8 cellular contexts compared by ENCODE assay signal in genomic region chr7:107580716-107581383, GRCh38. TPM values are rescaled to one million over a fixed set of nuclear protein-coding genes. Genes with fewer than 3 reads are reported as not detected.
A peak's percentile ranks its signal among the peaks of the same experiment; 100 is the strongest.
DNase-seq lines count a peak whose midpoint lies in the region; ATAC-seq, FAIRE-seq and TF ChIP-seq lines count a peak whose summit lies in the region.

No MANE protein-coding gene starts in this region.

- H3K27me3 ChIP-seq in heart left ventricle = no peaks in the 10 kb centered on the region
- H3K27me3 ChIP-seq in K562 (ENCODE audit: control insufficient read depth in 2 of 2, insufficient read depth in 2 of 2, low read length in 2 of 2) = no peaks in the 10 kb centered on the region
- no peaks in the 10 kb centered on the region for H3K27me3 ChIP-seq in lung (ENCODE audit: control insufficient read depth, insufficient read depth)

- H3K9ac ChIP-seq in K562 (ENCODE audit: insufficient read depth in 1 of 2, low read depth in 2 of 2, low read length in 2 of 2) = peak overlapping the region; percentile 92 to 93

- peaks cover 0 to 44% (median 26%) of the 10 kb centered on the region in 12 donors for H3K4me1 ChIP-seq in heart left ventricle
- H3K4me1 ChIP-seq in K562 (replicated peaks in 1 of 2; ENCODE audit: control insufficient read depth in 2 of 2, insufficient read depth in 2 of 2, low read length in 2 of 2) = peaks cover 6 to 13% of the 10 kb centered on the region in 2 experiments; a peak in 4 of 5 replicates
- peaks cover 0 to 8% of the 10 kb centered on the region in 2 donors for H3K4me1 ChIP-seq in lung (ENCODE audit: control insufficient read depth in 2 of 2, insufficient read depth in 2 of 2, low read length in 2 of 2)
- H3K4me1 ChIP-seq in urinary bladder (ENCODE audit: insufficient read depth) = no peaks in the 10 kb centered on the region

- H3K27ac ChIP-seq in heart left ventricle (peak overlapping the region; percentile 95 to 99 (median 97)), K562 (ENCODE audit: extremely low read depth, low read depth, low read length) (peak overlapping the region; percentile 83), lung (ENCODE audit: low read depth in 1 of 2, low read length in 1 of 2) (peak overlapping the region; percentile 98 to 100), urinary bladder (ENCODE audit: low read depth) (peak overlapping the region; percentile 94)

- H3K4me2 ChIP-seq in K562 (ENCODE audit: insufficient read depth, low read length) = peak overlapping the region; percentile 95

- FAIRE-seq in K562 (lab: Jason Lieb, UNC) = no peak

- no peak for TF ChIP-seq POLR2A in heart left ventricle (IDR thresholded peaks at IDR 0.05)
- TF ChIP-seq POLR2A in K562 (conservative IDR thresholded peaks at IDR 0.05) = no peak

- POLR2A ChIA-PET in K562 (lab: Yijun Ruan, JAX) = interaction anchor here (0.5 to 2.6 kb wide), 10 partner anchors 8 to 433 kb away, joined by 3 to 16 read pairs (median 4); partner anchors contain the start of genes COG5 and DUS4L

- intact Hi-C loops in heart left ventricle (cut with DNase I) = loop anchor here in 5 of 10 donors (1.0 to 10.0 kb wide), 7 partner anchors 14 to 396 kb away; partner anchors contain the start of genes COG5 (in 1 of the 5) and DUS4L (in 1 of the 5)
- intact Hi-C loops in Right ventricle myocardium inferior (cut with DNase I) = loop anchor here (2.0 to 10.0 kb wide), 4 partner anchors 100 to 376 kb away; partner anchors contain the start of gene DLD
- intact Hi-C loops in K562 (cut with micrococcal nuclease) = loop anchor here (1.0 to 2.0 kb wide), 2 partner anchors 144 to 293 kb away; no protein-coding TSS in a partner anchor

- H3K9me3 ChIP-seq in heart left ventricle (no peaks in the 10 kb centered on the region), K562 (replicated peaks; ENCODE audit: control insufficient read depth, insufficient read depth, low read depth, low read length) (no peaks in the 10 kb centered on the region), lung (ENCODE audit: control insufficient read depth in 2 of 2, insufficient read depth in 1 of 2, low read length in 1 of 2) (no peaks in the 10 kb centered on the region)

- ATAC-seq in heart left ventricle (no peak), Right ventricle myocardium inferior (no peak), K562 (no peak), lung (ENCODE audit: insufficient read depth, low FRiP score) (no peak), HG03571 (IDR thresholded peaks at IDR 0.05; ENCODE audit: unreplicated experiment) (no peak), GM18519 (IDR thresholded peaks at IDR 0.05; ENCODE audit: low FRiP score, unreplicated experiment) (no peak)

- no peaks in the 10 kb centered on the region for H4K20me1 ChIP-seq in K562 (replicated peaks; ENCODE audit: control insufficient read depth, insufficient read depth, low read length)

- DNase-seq in heart left ventricle = no peak
- DNase-seq in Right ventricle myocardium inferior (ENCODE audit: missing footprints) = no peak
- no peak for DNase-seq in K562 (ENCODE audit: extremely low read depth in 1 of 4, low spot score in 3 of 4)
- no peak for DNase-seq in lung (ENCODE audit: low spot score)
- no peak for DNase-seq in hepatic stellate cell (ENCODE audit: low spot score)

- TF ChIP-seq CTCF in heart left ventricle (IDR thresholded peaks at IDR 0.05) (peak in 2 of 12 donors; percentile 1 to 4), K562 (IDR thresholded peaks at IDR 0.05 in 2 of 3, conservative IDR thresholded peaks at IDR 0.05 in 1 of 3; ENCODE audit: insufficient read depth in 2 of 3, low read depth in 1 of 3, low read length in 3 of 3) (no peak), lung (IDR thresholded peaks at IDR 0.05; ENCODE audit: control extremely low read depth, extremely low read depth) (no peak)

- CTCF ChIA-PET in K562 (lab: Yijun Ruan, JAX; ENCODE audit: low intra/inter-chr PET ratio) = interaction anchor here (1.4 kb wide), 1 partner anchor 144 kb away, joined by 9 read pairs; no protein-coding TSS in a partner anchor

- H3K4me3 ChIP-seq in heart left ventricle = peak overlapping the region; percentile 74 to 89 (median 81)
- peak overlapping the region; percentile 62 for H3K4me3 ChIP-seq in K562
- peak overlapping the region; percentile 87 for H3K4me3 ChIP-seq in lung
- H3K4me3 ChIP-seq in urinary bladder (ENCODE audit: low read depth, low read length) = peak overlapping the region; percentile 71

- H3K79me2 ChIP-seq in K562 (ENCODE audit: control insufficient read depth, insufficient read depth, low read length) = peaks cover 49% of the 10 kb centered on the region

- 17 to 21% (median 19%) methylated on average over 10 of the region's 10 CpGs for WGBS in heart left ventricle, 4 donors
- WGBS in K562 (ENCODE audit: insufficient coverage, low coverage, missing lambda C conversion rate) = under 1% methylated on average over 10 of the region's 10 CpGs
- WGBS in lung, 2 donors = 39 to 54% methylated on average over 10 of the region's 10 CpGs
- 39% methylated on average over 10 of the region's 10 CpGs for WGBS in urinary bladder

- no peak for TF ChIP-seq RAD21 in K562 (CRISPR knock-in tag; conservative IDR thresholded peaks at IDR 0.05 in 1 of 2, IDR thresholded peaks at IDR 0.05 in 1 of 2)

- no peaks in the 10 kb centered on the region for H3K9me1 ChIP-seq in K562 (ENCODE audit: control insufficient read depth, insufficient read depth, low read length)

- no peak for TF ChIP-seq EP300 in K562 (IDR thresholded peaks at IDR 0.05; ENCODE audit: low read length)

- H2AFZ ChIP-seq in K562 (ENCODE audit: low read depth, low read length) = peak overlapping the region; percentile 97

- TSS peak; percentile 45 for BruUV-seq in K562 (replicated peaks; lab: Mats Ljungman, UMichigan)

- in situ Hi-C loops in K562 (cut with MboI) = no loop called here

- H3K36me3 ChIP-seq in heart left ventricle (peaks cover 0 to 27% (median 21%) of the 10 kb centered on the region in 9 donors), K562 (ENCODE audit: control insufficient read depth, insufficient read depth, low read length) (peaks cover 41% of the 10 kb centered on the region), lung (ENCODE audit: control insufficient read depth in 2 of 2, insufficient read depth in 2 of 2, low read length in 2 of 2) (peaks cover 1 to 13% of the 10 kb centered on the region in 2 donors), urinary bladder (ENCODE audit: insufficient read depth) (no peaks in the 10 kb centered on the region)

RNA-seq across cellular contexts. Expression of gene BCAP29, which starts 0.8 kb away (rescaled TPM):
- total RNA-seq in heart left ventricle (100 to 1,000 TPM in 8 of 9 donors, 10 to 100 TPM in 1; 96.2 to 241 (median 117) TPM), Right ventricle myocardium inferior (113 TPM), K562 (2014; rRNA removed) (57.5 and 64.5 TPM in 2 replicates), K562 (2014; rRNA removed; fragmentation: Illumina TruSeq; extraction: Trizol) (113 and 136 TPM in 2 replicates), K562 (2015; rRNA removed; fragmentation: Illumina TruSeq; extraction: Trizol) (127 and 129 TPM in 2 replicates), K562 (2021) (78.7 and 89.6 TPM in 2 replicates), lung (100 to 1,000 TPM in 1 of 2 donors, 10 to 100 TPM in 1; 49.0 to 109 TPM), urinary bladder (103 TPM)
- polyA plus RNA-seq in heart left ventricle (100 to 1,000 TPM in 1 of 2 donors, 10 to 100 TPM in 1; 42.5 to 157 TPM), K562 (2011; rRNA removed) (47.0 and 91.8 TPM in 2 replicates), K562 (2014; fragmentation: Illumina TruSeq; extraction: Trizol) (122 and 137 TPM in 2 replicates), K562 (2014; fragmentation: Nextera tagmentation; extraction: Ambion mirVana) (10 to 100 TPM; 63.4 to 64.4 TPM), K562 (2014; rRNA removed) (77.0 and 79.7 TPM in 2 replicates), lung (10 to 100 TPM; 49.9 to 51.0 TPM), urinary bladder (46.7 TPM)
- 51.4 and 124 TPM in 2 replicates for total RNA-seq in K562 (2011; cell fraction: chromatin; rRNA removed; ENCODE audit: low replicate concordance)
- 40.4 and 42.2 TPM in 2 replicates for total RNA-seq in K562 (2011; cell fraction: nucleolus; rRNA removed)
- 91.8 and 107 TPM in 2 replicates for total RNA-seq in K562 (2011; cell fraction: nucleoplasm; rRNA removed)
- 15.0 and 31.1 TPM in 2 replicates for polyA plus RNA-seq in K562 (2011; cell fraction: cytosol; rRNA removed)
- polyA plus RNA-seq in K562 (2011; cell fraction: nucleus; rRNA removed) = 26.8 and 31.0 TPM in 2 replicates
- polyA plus RNA-seq in K562 (2012) = 79.2 and 87.0 TPM in 2 replicates
- polyA minus RNA-seq in K562 (2011; rRNA and poly(A)+ RNA removed) = 68.8 and 75.1 TPM in 2 replicates
- 16.3 and 35.2 TPM in 2 replicates for polyA minus RNA-seq in K562 (2011; cell fraction: cytosol; rRNA and poly(A)+ RNA removed)
- polyA minus RNA-seq in K562 (2011; cell fraction: nucleus; rRNA and poly(A)+ RNA removed) = 50.6 and 69.1 TPM in 2 replicates

RNA-seq across cellular contexts. Expression of gene DUS4L, which starts 17.1 kb away (rescaled TPM):
- total RNA-seq in heart left ventricle = 10 to 100 TPM in 3 of 9 donors, 1 to 10 TPM in 6; 5.3 to 11.7 (median 8.9) TPM
- 1 to 10 TPM; 4.5 to 5.9 TPM for polyA plus RNA-seq in heart left ventricle
- total RNA-seq in Right ventricle myocardium inferior = 7.7 TPM
- 25.3 and 48.5 TPM in 2 replicates for total RNA-seq in K562 (2011; cell fraction: chromatin; rRNA removed; ENCODE audit: low replicate concordance)
- total RNA-seq in K562 (2011; cell fraction: nucleolus; rRNA removed) = 14.5 and 19.7 TPM in 2 replicates
- total RNA-seq in K562 (2011; cell fraction: nucleoplasm; rRNA removed) = 29.6 and 44.7 TPM in 2 replicates
- 24.9 and 26.7 TPM in 2 replicates for total RNA-seq in K562 (2014; rRNA removed)
- 33.6 and 36.3 TPM in 2 replicates for total RNA-seq in K562 (2014; rRNA removed; fragmentation: Illumina TruSeq; extraction: Trizol)
- 25.6 and 28.9 TPM in 2 replicates for total RNA-seq in K562 (2015; rRNA removed; fragmentation: Illumina TruSeq; extraction: Trizol)
- 25.7 and 27.4 TPM in 2 replicates for total RNA-seq in K562 (2021)
- polyA plus RNA-seq in K562 (2011; rRNA removed) = 20.2 and 29.4 TPM in 2 replicates
- polyA plus RNA-seq in K562 (2011; cell fraction: cytosol; rRNA removed) = 6.2 and 10.9 TPM in 2 replicates
- 17.7 and 18.7 TPM in 2 replicates for polyA plus RNA-seq in K562 (2011; cell fraction: nucleus; rRNA removed)
- 19.9 and 24.0 TPM in 2 replicates for polyA plus RNA-seq in K562 (2012)
- polyA plus RNA-seq in K562 (2014; fragmentation: Illumina TruSeq; extraction: Trizol) = 23.9 and 28.6 TPM in 2 replicates
- 10 to 100 TPM; 12.2 to 14.5 TPM for polyA plus RNA-seq in K562 (2014; fragmentation: Nextera tagmentation; extraction: Ambion mirVana)
- polyA plus RNA-seq in K562 (2014; rRNA removed) = 31.4 and 33.1 TPM in 2 replicates
- 23.2 and 30.6 TPM in 2 replicates for polyA minus RNA-seq in K562 (2011; rRNA and poly(A)+ RNA removed)
- 7.9 and 10.7 TPM in 2 replicates for polyA minus RNA-seq in K562 (2011; cell fraction: cytosol; rRNA and poly(A)+ RNA removed)
- 20.6 and 25.8 TPM in 2 replicates for polyA minus RNA-seq in K562 (2011; cell fraction: nucleus; rRNA and poly(A)+ RNA removed)
- 10 to 100 TPM in 1 of 2 donors, 1 to 10 TPM in 1; 6.4 to 14.8 TPM for total RNA-seq in lung
- polyA plus RNA-seq in lung = 1 to 10 TPM; 3.5 TPM
- total RNA-seq in urinary bladder = 16.8 TPM
- polyA plus RNA-seq in urinary bladder = 4.8 TPM

RNA-seq across cellular contexts. Expression of gene COG5, which starts 17.1 kb away (rescaled TPM):
- 10 to 100 TPM; 30.3 to 61.6 (median 53.8) TPM for total RNA-seq in heart left ventricle
- 10 to 100 TPM in 1 of 2 donors, 1 to 10 TPM in 1; 9.4 to 25.0 TPM for polyA plus RNA-seq in heart left ventricle
- 55.8 TPM for total RNA-seq in Right ventricle myocardium inferior
- total RNA-seq in K562 (2011; cell fraction: chromatin; rRNA removed; ENCODE audit: low replicate concordance) = 168 and 479 TPM in 2 replicates
- 44.5 and 53.0 TPM in 2 replicates for total RNA-seq in K562 (2011; cell fraction: nucleolus; rRNA removed)
- total RNA-seq in K562 (2011; cell fraction: nucleoplasm; rRNA removed) = 102 and 103 TPM in 2 replicates
- total RNA-seq in K562 (2014; rRNA removed) = 57.1 and 75.1 TPM in 2 replicates
- total RNA-seq in K562 (2014; rRNA removed; fragmentation: Illumina TruSeq; extraction: Trizol) = 56.4 and 70.4 TPM in 2 replicates
- 57.6 and 65.5 TPM in 2 replicates for total RNA-seq in K562 (2015; rRNA removed; fragmentation: Illumina TruSeq; extraction: Trizol)
- total RNA-seq in K562 (2021) = 57.0 and 58.0 TPM in 2 replicates
- 45.1 and 63.6 TPM in 2 replicates for polyA plus RNA-seq in K562 (2011; rRNA removed)
- 17.2 and 28.4 TPM in 2 replicates for polyA plus RNA-seq in K562 (2011; cell fraction: cytosol; rRNA removed)
- 34.3 and 49.8 TPM in 2 replicates for polyA plus RNA-seq in K562 (2011; cell fraction: nucleus; rRNA removed)
- polyA plus RNA-seq in K562 (2012) = 29.9 and 34.0 TPM in 2 replicates
- 31.0 and 42.5 TPM in 2 replicates for polyA plus RNA-seq in K562 (2014; fragmentation: Illumina TruSeq; extraction: Trizol)
- 10 to 100 TPM; 15.3 to 25.9 TPM for polyA plus RNA-seq in K562 (2014; fragmentation: Nextera tagmentation; extraction: Ambion mirVana)
- 40.5 and 52.6 TPM in 2 replicates for polyA plus RNA-seq in K562 (2014; rRNA removed)
- polyA minus RNA-seq in K562 (2011; rRNA and poly(A)+ RNA removed) = 216 and 243 TPM in 2 replicates
- polyA minus RNA-seq in K562 (2011; cell fraction: cytosol; rRNA and poly(A)+ RNA removed) = 26.6 and 47.7 TPM in 2 replicates
- 128 and 167 TPM in 2 replicates for polyA minus RNA-seq in K562 (2011; cell fraction: nucleus; rRNA and poly(A)+ RNA removed)
- 100 to 1,000 TPM in 1 of 2 donors, 10 to 100 TPM in 1; 39.9 to 101 TPM for total RNA-seq in lung
- 10 to 100 TPM in 1 of 2 donors, 1 to 10 TPM in 1; 5.6 to 14.5 TPM for polyA plus RNA-seq in lung
- 79.4 TPM for total RNA-seq in urinary bladder
- polyA plus RNA-seq in urinary bladder = 15.4 TPM
